ENCODE assay signal across 14 cellular contexts in the genomic region with DNA sequence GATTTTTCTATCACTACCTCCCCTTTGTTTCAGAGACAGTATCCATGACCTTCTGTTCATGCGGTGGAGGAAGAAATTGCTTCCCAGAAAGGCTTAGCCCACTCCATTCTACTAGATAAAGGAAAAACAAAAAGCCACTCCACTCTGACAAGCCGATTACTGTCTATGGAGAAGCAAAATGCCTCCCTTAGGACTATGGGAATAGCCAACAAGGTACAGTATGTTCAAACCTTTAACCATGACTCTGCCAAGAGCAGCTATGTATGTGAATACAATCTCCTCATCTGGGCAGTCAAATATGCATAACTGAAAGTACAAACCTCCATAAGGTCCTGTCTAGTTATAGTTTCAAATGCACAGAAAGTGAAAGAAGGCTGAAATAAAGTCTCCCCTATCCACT. TPM values are rescaled to one million over a fixed set of nuclear protein-coding genes. Genes with fewer than 3 reads are reported as not detected.
A peak's percentile ranks its signal among the peaks of the same experiment; 100 is the strongest.
DNase-seq lines count a peak whose midpoint lies in the region; ATAC-seq and TF ChIP-seq lines count a peak whose summit lies in the region.
"Had no signal": no experiment of that assay in that cellular context is flagged by ENCODE, and none has a peak within 500 bp of the region (broad histone marks: within the 10 kb centered on the region; RNA-seq: fewer than 3 reads in every experiment).

No MANE protein-coding gene starts in this region.

- TF ChIP-seq CTCF in cardiac muscle cell (IDR thresholded peaks at IDR 0.05; ENCODE audit: low read depth, low read length) = no peak
- no peak for TF ChIP-seq CTCF in activated CD8-positive, alpha-beta T cell treated with anti-CD3 and anti-CD28 coated beads for 36 hours (IDR thresholded peaks at IDR 0.05)
- no peak for TF ChIP-seq CTCF in omental fat pad (IDR thresholded peaks at IDR 0.05)

- peaks cover 17% of the 10 kb centered on the region for H3K4me1 ChIP-seq in cardiac muscle cell (ENCODE audit: low read depth)

- no peak overlapping the region for H3K4me3 Mint-ChIP-seq in activated CD8-positive, alpha-beta T cell treated with anti-CD3 and anti-CD28 coated beads for 36 hours
- H3K4me3 Mint-ChIP-seq: activated CD4-positive, alpha-beta memory T cell treated with anti-CD3 and anti-CD28 coated beads, Interleukin-2, amount 10 ng/mL, durations not matched to agents 7 days and 5 days; CD8-positive, alpha-beta memory T cell; endodermal cell had no signal

- no peaks in the 10 kb centered on the region for H3K36me3 ChIP-seq in cardiac muscle cell

- ATAC-seq in GM18511 (IDR thresholded peaks at IDR 0.05; ENCODE audit: unreplicated experiment) = peak; percentile 72
- peak; percentile 88 for ATAC-seq in GM21529 (IDR thresholded peaks at IDR 0.05; ENCODE audit: unreplicated experiment)
- peak; percentile 87 for ATAC-seq in HG03460 (IDR thresholded peaks at IDR 0.05; ENCODE audit: unreplicated experiment)
- no peak for ATAC-seq in activated CD8-positive, alpha-beta T cell treated with anti-CD3 and anti-CD28 coated beads for 36 hours
- ATAC-seq in omental fat pad (ENCODE audit: low FRiP score) = no peak

- peaks cover 2% of the 10 kb centered on the region for H3K36me3 Mint-ChIP-seq in activated CD8-positive, alpha-beta T cell treated with anti-CD3 and anti-CD28 coated beads for 36 hours (ENCODE audit: low read depth)

- no peaks in the 10 kb centered on the region for H3K9me3 ChIP-seq in cardiac muscle cell (ENCODE audit: low read depth)

- intact Hi-C loops in activated CD8-positive, alpha-beta T cell treated with anti-CD3 and anti-CD28 coated beads for 36 hours (cut with micrococcal nuclease) = no loop called here

- H3K27ac Mint-ChIP-seq in activated CD8-positive, alpha-beta T cell treated with anti-CD3 and anti-CD28 coated beads for 36 hours = no peak overlapping the region
- H3K27ac Mint-ChIP-seq: activated CD4-positive, alpha-beta memory T cell treated with anti-CD3 and anti-CD28 coated beads, Interleukin-2, amount 10 ng/mL, durations not matched to agents 7 days and 5 days; endodermal cell had no signal

- H3K27me3 Mint-ChIP-seq in activated CD8-positive, alpha-beta T cell treated with anti-CD3 and anti-CD28 coated beads for 36 hours = no peaks in the 10 kb centered on the region
- H3K27me3 Mint-ChIP-seq: activated CD4-positive, alpha-beta memory T cell treated with anti-CD3 and anti-CD28 coated beads, Interleukin-2, amount 10 ng/mL, durations not matched to agents 7 days and 5 days; CD8-positive, alpha-beta memory T cell had no signal

- H3K27ac ChIP-seq in cardiac muscle cell = peak overlapping the region; percentile 84

- no peaks in the 10 kb centered on the region for H3K27me3 ChIP-seq in cardiac muscle cell

- POLR2A ChIA-PET in activated CD8-positive, alpha-beta T cell treated with anti-CD3 and anti-CD28 coated beads for 36 hours (lab: Charles Lee) = no interaction called here

- H3K9me3 Mint-ChIP-seq in activated CD8-positive, alpha-beta T cell treated with anti-CD3 and anti-CD28 coated beads for 36 hours = no peaks in the 10 kb centered on the region
- H3K9me3 Mint-ChIP-seq: activated CD4-positive, alpha-beta memory T cell treated with anti-CD3 and anti-CD28 coated beads, Interleukin-2, amount 10 ng/mL, durations not matched to agents 7 days and 5 days; CD8-positive, alpha-beta memory T cell had no signal

- CTCF ChIA-PET in activated CD8-positive, alpha-beta T cell treated with anti-CD3 and anti-CD28 coated beads for 36 hours (lab: Charles Lee) = interaction anchor here (1.9 kb wide), 1 partner anchor 42 kb away, joined by 6 read pairs; no protein-coding TSS in a partner anchor

- peaks cover 34% of the 10 kb centered on the region for H3K4me1 Mint-ChIP-seq in activated CD8-positive, alpha-beta T cell treated with anti-CD3 and anti-CD28 coated beads for 36 hours (ENCODE audit: low read depth)

- no peak overlapping the region for H3K4me3 ChIP-seq in cardiac muscle cell

- DNase-seq in cardiac muscle cell (ENCODE audit: low read depth in 1 of 2, low spot score in 1 of 2) (peak in 1 of 2 donors; percentile 23), NCI-H69 (lab: John Stamatoyannopoulos, UW) (no peak), NCI-H774 (lab: John Stamatoyannopoulos, UW) (no peak), omental fat pad (ENCODE audit: low spot score) (no peak)
- DNase-seq in activated CD8-positive, alpha-beta T cell treated with anti-CD3 and anti-CD28 coated beads for 36 hours = no peak
- DNase-seq: activated CD4-positive, alpha-beta memory T cell treated with anti-CD3 and anti-CD28 coated beads, Interleukin-2, amount 10 ng/mL, durations not matched to agents 7 days and 5 days; CD8-positive, alpha-beta memory T cell; endodermal cell; KG1; midbrain; SW 1271 had no signal

RNA-seq across cellular contexts. Expression of gene ATF7, which starts 40.5 kb away (rescaled TPM):
- 8.7 and 9.1 TPM in 2 replicates for total RNA-seq in cardiac muscle cell
- polyA plus RNA-seq in cardiac muscle cell = 13.8 and 17.8 TPM in 2 replicates
- 10 to 100 TPM; 22.0 to 22.6 TPM for total RNA-seq in activated CD8-positive, alpha-beta T cell treated with anti-CD3 and anti-CD28 coated beads for 36 hours
- total RNA-seq in omental fat pad = 10 to 100 TPM; 22.5 to 38.3 (median 29.9) TPM

Comparison
In these comparisons a context has a peak if more than half of its experiments do, and no peak if none do; other contexts are left out.
1. ATAC-seq: peak in GM18511 (single experiment), GM21529 (single experiment) and HG03460 (single experiment); none in activated CD8-positive, alpha-beta T cell treated with anti-CD3 and anti-CD28 coated beads for 36 hours (single experiment) and omental fat pad (single experiment).